In the genomic region with DNA sequence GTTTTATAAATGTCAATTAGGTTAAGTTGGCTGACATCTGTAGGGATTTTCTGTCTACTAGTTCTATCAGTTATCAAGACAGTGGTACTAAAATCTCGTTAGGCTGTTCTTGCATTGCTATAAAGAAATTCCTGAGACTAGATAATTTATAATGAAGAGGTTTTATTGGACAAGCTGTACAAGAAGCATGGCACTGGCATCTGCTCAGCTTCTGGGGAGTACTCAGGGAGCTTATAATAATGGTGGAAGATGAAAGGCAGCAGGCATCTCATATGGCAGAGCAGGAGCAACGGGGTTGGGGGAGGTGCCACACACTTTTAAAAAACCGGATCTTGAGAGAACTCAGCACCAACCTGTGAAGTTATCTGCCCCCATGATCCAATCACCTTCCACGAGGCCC, we compare ENCODE assay signal across 17 cellular contexts. TPM values are rescaled to one million over a fixed set of nuclear protein-coding genes. Genes with fewer than 3 reads are reported as not detected.
DNase-seq lines count a peak whose midpoint lies in the region; ATAC-seq and TF ChIP-seq lines count a peak whose summit lies in the region.
"Had no signal": no experiment of that assay in that cellular context is flagged by ENCODE, and none has a peak within 500 bp of the region (broad histone marks: within the 10 kb centered on the region; RNA-seq: fewer than 3 reads in every experiment).

No MANE protein-coding gene starts in this region.

- ATAC-seq in central memory CD8-positive, alpha-beta T cell (replicated peaks; ENCODE audit: extremely low read depth, poor library complexity, severe bottlenecking): no peak
- ATAC-seq: CD8-positive, alpha-beta T cell had no signal

- no peaks in the 10 kb centered on the region for H3K27me3 ChIP-seq in left ventricle myocardium inferior (ENCODE audit: low read depth)

- H3K27ac ChIP-seq in left ventricle myocardium inferior (replicated peaks): no peak overlapping the region
- H3K27ac ChIP-seq: 22Rv1, GM23248, HL-60 had no signal

- no peaks in the 10 kb centered on the region for H3K4me1 ChIP-seq in left ventricle myocardium inferior

- no peaks in the 10 kb centered on the region for H3K9me3 Mint-ChIP-seq in central memory CD8-positive, alpha-beta T cell
- H3K9me3 Mint-ChIP-seq: CD14-positive monocyte; CD8-positive, alpha-beta T cell; H9 had no signal

- H3K27me3 Mint-ChIP-seq in central memory CD8-positive, alpha-beta T cell: no peaks in the 10 kb centered on the region

- H3K36me3 ChIP-seq in left ventricle myocardium inferior: peaks cover 13% of the 10 kb centered on the region

- intact Hi-C loops in left ventricle myocardium inferior (cut with micrococcal nuclease): no loop called here

- H3K27ac Mint-ChIP-seq in central memory CD8-positive, alpha-beta T cell (ENCODE audit: low read depth): peak overlapping the region; percentile 79
- H3K27ac Mint-ChIP-seq: CD8-positive, alpha-beta T cell; H9 had no signal

- H3K9me3 ChIP-seq in left ventricle myocardium inferior (replicated peaks): no peaks in the 10 kb centered on the region

- H3K36me3 Mint-ChIP-seq in central memory CD8-positive, alpha-beta T cell (ENCODE audit: insufficient read depth): peaks cover 32% of the 10 kb centered on the region

- no peak for TF ChIP-seq CTCF in left ventricle myocardium inferior (IDR thresholded peaks at IDR 0.05; ENCODE audit: borderline replicate concordance)

- no peak overlapping the region for H3K4me3 ChIP-seq in left ventricle myocardium inferior
- H3K4me3 ChIP-seq: GM23248 had no signal

- no peak overlapping the region for H3K4me3 Mint-ChIP-seq in central memory CD8-positive, alpha-beta T cell
- H3K4me3 Mint-ChIP-seq: CD14-positive monocyte; CD8-positive, alpha-beta T cell; H9 had no signal

- H3K4me1 Mint-ChIP-seq in central memory CD8-positive, alpha-beta T cell: peaks cover 40% of the 10 kb centered on the region

- DNase-seq in NCI-H82 (lab: John Stamatoyannopoulos, UW) (peak; percentile 31), NCI-H82 treated with DMSO at 0.1 percent for 48 hours (lab: John Stamatoyannopoulos, UW; ENCODE audit: unreplicated experiment) (no peak), NCI-H524 treated with DMSO at 0.1 percent for 48 hours (lab: John Stamatoyannopoulos, UW) (peak; percentile 38), left kidney (ENCODE audit: low read depth, low spot score) (peak; percentile 8), NCI-H1417 (lab: John Stamatoyannopoulos, UW) (no peak), Kasumi-1 (lab: John Stamatoyannopoulos, UW) (no peak), left ventricle myocardium inferior (no peak)
- DNase-seq in central memory CD8-positive, alpha-beta T cell (ENCODE audit: low spot score in 2 of 2): no peak
- DNase-seq: CD8-positive, alpha-beta T cell; COR-L47; DMS153; GF-D8; GM23248; H9 had no signal

RNA-seq across cellular contexts. Expression of gene CHIC2, which starts 28.2 kb away (rescaled TPM):
- total RNA-seq in left ventricle myocardium inferior: 9.1 TPM

Comparison
In these comparisons a context has a peak if more than half of its experiments do, and no peak if none do; other contexts are left out.
1. DNase-seq: peak in NCI-H82 (single experiment), NCI-H524 treated with DMSO at 0.1 percent for 48 hours (single experiment) and left kidney (single experiment); none in NCI-H82 treated with DMSO at 0.1 percent for 48 hours (single experiment), central memory CD8-positive, alpha-beta T cell (0 of 2), NCI-H1417 (0 of 3), Kasumi-1 (0 of 2) and left ventricle myocardium inferior (single experiment).